Comparison of ENCODE assay signal across 17 cellular contexts in the genomic region with DNA sequence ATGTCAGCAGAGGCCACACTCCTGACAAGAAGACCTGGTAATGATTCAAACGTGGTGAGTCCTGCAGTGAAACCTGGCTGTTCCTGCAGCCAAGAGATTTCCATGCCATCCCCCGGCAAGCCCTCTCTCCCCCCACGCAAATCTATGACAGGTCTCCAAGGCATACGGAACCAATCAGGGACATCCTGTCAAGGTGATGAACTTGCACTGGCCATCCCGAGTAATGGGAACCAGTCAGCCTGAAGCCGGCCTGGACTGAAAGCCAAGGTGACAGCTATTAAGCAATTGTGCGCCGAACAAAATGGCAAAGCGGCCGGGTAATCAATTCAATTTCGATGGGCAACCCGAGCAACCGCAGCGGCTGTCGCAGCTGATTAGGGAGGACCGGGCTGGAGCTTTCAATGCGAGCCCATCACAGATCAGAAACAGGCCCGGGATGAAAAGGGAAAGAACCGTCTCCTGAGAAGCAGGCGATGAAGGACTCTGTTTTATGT. TPM values are rescaled to one million over a fixed set of nuclear protein-coding genes. Genes with fewer than 3 reads are reported as not detected.
DNase-seq lines count a peak whose midpoint lies in the region; ATAC-seq and TF ChIP-seq lines count a peak whose summit lies in the region.
"Had no signal": no experiment of that assay in that cellular context is flagged by ENCODE, and none has a peak within 500 bp of the region (broad histone marks: within the 10 kb centered on the region; RNA-seq: fewer than 3 reads in every experiment).

No MANE protein-coding gene starts in this region.

- H3K4me1 ChIP-seq in endodermal cell (ENCODE audit: control insufficient read depth, insufficient read depth, low read length) = no peaks in the 10 kb centered on the region
- H3K4me1 ChIP-seq in upper lobe of left lung = peaks cover 0 to 5% (median 0%) of the 10 kb centered on the region in 4 donors
- peaks cover 2% of the 10 kb centered on the region for H3K4me1 ChIP-seq in ovary (ENCODE audit: insufficient read depth)

- H3K4me1 Mint-ChIP-seq in endodermal cell = peaks cover 6% of the 10 kb centered on the region
- peaks cover 69% of the 10 kb centered on the region for H3K4me1 Mint-ChIP-seq in mesothelial cell of epicardium

- H3K27ac Mint-ChIP-seq in endodermal cell (no peak overlapping the region), mesothelial cell of epicardium (peak overlapping the region; percentile 68)

- H3K36me3 Mint-ChIP-seq in endodermal cell (ENCODE audit: low read depth) (no peaks in the 10 kb centered on the region), mesothelial cell of epicardium (no peaks in the 10 kb centered on the region)

- ATAC-seq in upper lobe of left lung (ENCODE audit: low FRiP score in 2 of 2) (no peak), GM18498 (IDR thresholded peaks at IDR 0.05; ENCODE audit: unreplicated experiment) (no peak), GM18519 (IDR thresholded peaks at IDR 0.05; ENCODE audit: low FRiP score, unreplicated experiment) (no peak)
- ATAC-seq: HCT116 had no signal

- H3K9ac ChIP-seq in endodermal cell (ENCODE audit: extremely low read depth, low read length, poor library complexity, severe bottlenecking) = no peak overlapping the region
- H3K9ac ChIP-seq: BLaER1 treated with 17β-estradiol and CSF1 and Interleukin-3, amounts not matched to agents 10 nM and 100 nM had no signal

- TF ChIP-seq EP300 in upper lobe of left lung (IDR thresholded peaks at IDR 0.05) = no peak
- no peak for TF ChIP-seq EP300 in ovary (IDR thresholded peaks at IDR 0.05)

- H3K27me3 Mint-ChIP-seq in endodermal cell (ENCODE audit: insufficient read depth) (no peaks in the 10 kb centered on the region), mesothelial cell of epicardium (ENCODE audit: low read depth) (no peaks in the 10 kb centered on the region)

- no peak overlapping the region for H3K4me3 ChIP-seq in endodermal cell (ENCODE audit: low read length)
- H3K4me3 ChIP-seq in upper lobe of left lung = no peak overlapping the region
- H3K4me3 ChIP-seq in ovary = no peak overlapping the region
- H3K4me3 ChIP-seq: BLaER1 treated with 17β-estradiol and CSF1 and Interleukin-3, amounts not matched to agents 10 nM and 100 nM had no signal

- H3K9me3 Mint-ChIP-seq in endodermal cell (no peaks in the 10 kb centered on the region), mesothelial cell of epicardium (no peaks in the 10 kb centered on the region)

- no peak overlapping the region for H3K4me3 Mint-ChIP-seq in endodermal cell
- peak overlapping the region; percentile 12 for H3K4me3 Mint-ChIP-seq in mesothelial cell of epicardium

- DNase-seq in activated CD8-positive, alpha-beta memory T cell treated with anti-CD3 and anti-CD28 coated beads for 24 hours = peak; percentile 33
- DNase-seq in activated CD8-positive, alpha-beta memory T cell treated with anti-CD3 and anti-CD28 coated beads, Interleukin-2, amount 50 U/mL, for 4 hours = no peak
- DNase-seq in endodermal cell (peak; percentile 52), mesothelial cell of epicardium (ENCODE audit: low spot score in 2 of 2, unreplicated experiment in 2 of 2) (no peak), upper lobe of left lung (peak; percentile 19 to 32), ovary (no peak)
- DNase-seq: DMS153, NCI-H187 treated with DMSO at 0.1 percent for 48 hours, NCI-H446, SIG-M5 had no signal

- intact Hi-C loops in ovary (cut with DNase I) = loop anchor here in 1 of 4 donors (5.0 kb wide), 1 partner anchor 1355 kb away; no protein-coding TSS in a partner anchor

- TF ChIP-seq POLR2A in upper lobe of left lung (IDR thresholded peaks at IDR 0.05) (no peak), ovary (IDR thresholded peaks at IDR 0.05) (no peak)

- TF ChIP-seq CTCF in endodermal cell (conservative IDR thresholded peaks at IDR 0.05) (no peak), mesothelial cell of epicardium (IDR thresholded peaks at IDR 0.05; ENCODE audit: unreplicated experiment) (no peak), upper lobe of left lung (IDR thresholded peaks at IDR 0.05) (no peak), ovary (IDR thresholded peaks at IDR 0.05) (no peak)

- WGBS in endodermal cell (ENCODE audit: insufficient coverage in 1 of 2, insufficient read length in 1 of 2), 2 experiments = 87 to 90% methylated on average over 17 to 20 of the region's 20 CpGs
- WGBS in upper lobe of left lung, 2 donors = 71 to 73% methylated on average over 20 of the region's 20 CpGs
- 41 to 51% (median 42%) methylated on average over 20 of the region's 20 CpGs for WGBS in ovary, 3 donors

- H3K36me3 ChIP-seq in endodermal cell (ENCODE audit: control insufficient read depth, insufficient read depth, low read length) (no peaks in the 10 kb centered on the region), upper lobe of left lung (peaks cover 0 to 5% (median 0%) of the 10 kb centered on the region in 4 donors), ovary (no peaks in the 10 kb centered on the region)
- H3K36me3 ChIP-seq: BLaER1 treated with 17β-estradiol and CSF1 and Interleukin-3, amounts not matched to agents 10 nM and 100 nM had no signal

- H3K27me3 ChIP-seq in endodermal cell (ENCODE audit: control insufficient read depth, insufficient read depth, low read length, poor library complexity, severe bottlenecking) = no peaks in the 10 kb centered on the region
- no peaks in the 10 kb centered on the region for H3K27me3 ChIP-seq in upper lobe of left lung
- H3K27me3 ChIP-seq in ovary = no peaks in the 10 kb centered on the region
- H3K27me3 ChIP-seq: BLaER1 treated with 17β-estradiol and CSF1 and Interleukin-3, amounts not matched to agents 10 nM and 100 nM had no signal

- H3K27ac ChIP-seq in endodermal cell (ENCODE audit: low read depth, low read length) (peak overlapping the region; percentile 88), upper lobe of left lung (peak overlapping the region in 2 of 4 donors; percentile 19 to 45), ovary (no peak overlapping the region)
- H3K27ac ChIP-seq: BLaER1 treated with 17β-estradiol and CSF1 and Interleukin-3, amounts not matched to agents 10 nM and 100 nM; HL-60 had no signal

- H3K9me3 ChIP-seq in endodermal cell (ENCODE audit: control insufficient read depth, low read length) = no peaks in the 10 kb centered on the region
- no peaks in the 10 kb centered on the region for H3K9me3 ChIP-seq in upper lobe of left lung
- no peaks in the 10 kb centered on the region for H3K9me3 ChIP-seq in ovary
- H3K9me3 ChIP-seq: BLaER1 treated with 17β-estradiol and CSF1 and Interleukin-3, amounts not matched to agents 10 nM and 100 nM had no signal

RNA-seq across cellular contexts. Expression of a gene that starts 35.0 kb away (rescaled TPM):
- total RNA-seq in endodermal cell (not detected), mesothelial cell of epicardium (51.9 to 56.6 TPM (median 54.2 TPM) in 3 replicates), upper lobe of left lung (10 to 100 TPM; 10.2 to 69.1 (median 22.7) TPM), ovary (under 1 TPM in 1 of 7 donors, not detected in 6; 0.18 TPM)
- 1.5 TPM for polyA plus RNA-seq in endodermal cell (2013, experiment 1 of 2)
- polyA plus RNA-seq in endodermal cell (2013, experiment 2 of 2) = 1.4 TPM
- not detected for polyA plus RNA-seq in ovary
- total RNA-seq: LHCN-M2, RPMI7951 had no signal

Comparison
In these comparisons a context has a peak if more than half of its experiments do, and no peak if none do; other contexts are left out.
1. DNase-seq: peak in activated CD8-positive, alpha-beta memory T cell treated with anti-CD3 and anti-CD28 coated beads for 24 hours (single experiment), endodermal cell (single experiment) and upper lobe of left lung (2 of 2); none in activated CD8-positive, alpha-beta memory T cell treated with anti-CD3 and anti-CD28 coated beads, Interleukin-2, amount 50 U/mL, for 4 hours (single experiment), mesothelial cell of epicardium (0 of 2) and ovary (0 of 5).
2. RNA of a gene that starts 35.0 kb away (total RNA-seq): 51.9 to 56.6 TPM in mesothelial cell of epicardium and 10.2 to 69.1 TPM in upper lobe of left lung; 0.18 TPM in ovary and not detected in endodermal cell; every median in the first group is over 4 times any median in the second.